Comparison of ENCODE assay signal across 12 cellular contexts in the genomic region with DNA sequence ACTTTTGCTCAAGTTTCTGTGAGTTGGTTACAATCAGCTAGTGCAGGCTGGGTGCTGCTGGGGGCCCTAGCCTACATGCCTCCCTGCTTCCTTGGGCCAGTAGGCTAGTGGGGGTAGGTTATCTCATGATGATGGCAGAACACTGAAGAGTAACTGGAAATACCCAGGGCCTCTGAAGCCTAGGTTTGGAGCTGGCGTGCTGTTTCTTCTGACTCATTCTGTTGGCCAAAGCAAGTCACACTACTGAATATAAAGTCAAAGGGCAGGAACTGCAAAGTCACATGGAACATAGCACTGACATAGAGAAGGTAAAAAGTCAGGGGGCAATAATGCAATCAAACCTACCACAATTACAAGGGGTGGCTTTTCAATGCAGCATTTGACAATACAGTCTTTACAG. TPM values are rescaled to one million over a fixed set of nuclear protein-coding genes. Genes with fewer than 3 reads are reported as not detected.
A peak's percentile ranks its signal among the peaks of the same experiment; 100 is the strongest.
DNase-seq lines count a peak whose midpoint lies in the region; ATAC-seq, FAIRE-seq and TF ChIP-seq lines count a peak whose summit lies in the region.
"Had no signal": no experiment of that assay in that cellular context is flagged by ENCODE, and none has a peak within 500 bp of the region (broad histone marks: within the 10 kb centered on the region; RNA-seq: fewer than 3 reads in every experiment).

No MANE protein-coding gene starts in this region.

- peak; percentile 69 for DNase-seq in activated CD4-positive, alpha-beta T cell treated with anti-CD3 and anti-CD28 coated beads for 36 hours
- DNase-seq in activated CD4-positive, alpha-beta T cell treated with anti-CD3 and anti-CD28 coated beads, Interleukin-2, amount 50 U/mL, for 1 hour, result no peak
- peak; percentile 28 for DNase-seq in activated naive CD4-positive, alpha-beta T cell treated with anti-CD3 and anti-CD28 coated beads, Interleukin-2, amount 50 U/mL, for 16 hours
- peak; percentile 19 for DNase-seq in stimulated activated CD4-positive, alpha-beta T cell treated with anti-CD3 and anti-CD28 coated beads, Interleukin-4, amount 100 ng/mL, for 1 hour
- DNase-seq in Right ventricle myocardium superior (no peak), adrenal gland (no peak), pancreas (no peak)
- DNase-seq: DMS79, hippocampal formation, NCI-H1436 treated with DMSO at 0.1 percent for 48 hours had no signal

- CTCF ChIA-PET in activated CD4-positive, alpha-beta T cell treated with anti-CD3 and anti-CD28 coated beads for 36 hours (lab: Charles Lee), result interaction anchor here (0.5 to 6.8 kb wide), 7 partner anchors 9 to 1327 kb away, joined by 3 to 40 read pairs (median 4); no protein-coding TSS in a partner anchor

- intact Hi-C loops in activated CD4-positive, alpha-beta T cell treated with anti-CD3 and anti-CD28 coated beads for 36 hours (cut with DNase I, micrococcal nuclease), result loop anchor here (1.0 to 2.0 kb wide), 2 partner anchors 8 to 27 kb away; no protein-coding TSS in a partner anchor
- intact Hi-C loops in Right ventricle myocardium superior (cut with DNase I), result no loop called here
- intact Hi-C loops in adrenal gland (cut with DNase I), result no loop called here
- intact Hi-C loops in pancreas (cut with DNase I), result no loop called here

- no peak overlapping the region for H3K4me3 Mint-ChIP-seq in activated CD4-positive, alpha-beta T cell treated with anti-CD3 and anti-CD28 coated beads for 36 hours

- WGBS in adrenal gland, 4 donors, result 83 to 95% (median 89%) methylated on average over 1 of the region's 1 CpG
- WGBS in pancreas, 2 donors, result 81 to 90% methylated on average over 1 of the region's 1 CpG

- no peak overlapping the region for H3K27ac ChIP-seq in adrenal gland
- no peak overlapping the region for H3K27ac ChIP-seq in pancreas

- H3K9me3 ChIP-seq in adrenal gland (replicated peaks in 1 of 3), result no peaks in the 10 kb centered on the region
- no peaks in the 10 kb centered on the region for H3K9me3 ChIP-seq in pancreas

- POLR2A ChIA-PET in activated CD4-positive, alpha-beta T cell treated with anti-CD3 and anti-CD28 coated beads for 36 hours (lab: Charles Lee), result interaction anchor here (0.7 to 1.4 kb wide), 2 partner anchors 34 to 81 kb away, joined by 3 to 4 read pairs; a partner anchor contains a TSS

- FAIRE-seq in pancreas (lab: Jason Lieb, UNC), result no peak
- FAIRE-seq: H1 had no signal

- H3K27ac Mint-ChIP-seq in activated CD4-positive, alpha-beta T cell treated with anti-CD3 and anti-CD28 coated beads for 36 hours, result peak overlapping the region; percentile 82

- H3K4me3 ChIP-seq in adrenal gland (no peak overlapping the region), pancreas (no peak overlapping the region)

- H3K27me3 Mint-ChIP-seq in activated CD4-positive, alpha-beta T cell treated with anti-CD3 and anti-CD28 coated beads for 36 hours, result no peaks in the 10 kb centered on the region

- H3K4me1 ChIP-seq in adrenal gland (replicated peaks in 1 of 2) (no peaks in the 10 kb centered on the region), pancreas (no peaks in the 10 kb centered on the region)

- no peaks in the 10 kb centered on the region for H3K27me3 ChIP-seq in adrenal gland
- no peaks in the 10 kb centered on the region for H3K27me3 ChIP-seq in pancreas

- peaks cover 98% of the 10 kb centered on the region for H3K4me1 Mint-ChIP-seq in activated CD4-positive, alpha-beta T cell treated with anti-CD3 and anti-CD28 coated beads for 36 hours

- ATAC-seq in activated CD4-positive, alpha-beta T cell treated with anti-CD3 and anti-CD28 coated beads for 36 hours, result peak; percentile 96
- ATAC-seq in HG02852 (IDR thresholded peaks at IDR 0.05; ENCODE audit: unreplicated experiment) (peak; percentile 81), Right ventricle myocardium superior (ENCODE audit: poor library complexity) (no peak), pancreas (no peak)

- H3K36me3 Mint-ChIP-seq in activated CD4-positive, alpha-beta T cell treated with anti-CD3 and anti-CD28 coated beads for 36 hours (ENCODE audit: low read depth), result peaks cover 83% of the 10 kb centered on the region

- H3K36me3 ChIP-seq in adrenal gland (replicated peaks in 1 of 2), result no peaks in the 10 kb centered on the region
- H3K36me3 ChIP-seq in pancreas, result no peaks in the 10 kb centered on the region

- no peak for TF ChIP-seq CTCF in adrenal gland (IDR thresholded peaks at IDR 0.05)
- TF ChIP-seq CTCF in pancreas (IDR thresholded peaks at IDR 0.05), result no peak

- TF ChIP-seq POLR2A in adrenal gland (IDR thresholded peaks at IDR 0.05), result no peak

- H3K9me3 Mint-ChIP-seq in activated CD4-positive, alpha-beta T cell treated with anti-CD3 and anti-CD28 coated beads for 36 hours (ENCODE audit: low read depth), result no peaks in the 10 kb centered on the region

RNA-seq across cellular contexts. Expression of a gene that starts 34.5 kb away (rescaled TPM):
- 100 to 1,000 TPM; 102 to 120 TPM for total RNA-seq in activated CD4-positive, alpha-beta T cell treated with anti-CD3 and anti-CD28 coated beads for 36 hours
- total RNA-seq in Right ventricle myocardium superior, result 0.11 TPM
- 1 to 10 TPM in 3 of 8 donors, under 1 TPM in 5; 0.42 to 2.8 (median 0.86) TPM for total RNA-seq in adrenal gland
- polyA plus RNA-seq in adrenal gland, result under 1 TPM; 0.13 to 0.42 (median 0.16) TPM
- total RNA-seq in pancreas, result 1 to 10 TPM in 4 of 6 donors, under 1 TPM in 2; 0.60 to 4.3 (median 1.5) TPM
- 1 to 10 TPM in 1 of 2 donors, under 1 TPM in 1; 0.76 to 4.7 TPM for polyA plus RNA-seq in pancreas

Comparison
In these comparisons a context has a peak if more than half of its experiments do, and no peak if none do; other contexts are left out.
1. DNase-seq: peak in activated CD4-positive, alpha-beta T cell treated with anti-CD3 and anti-CD28 coated beads for 36 hours (single experiment), activated naive CD4-positive, alpha-beta T cell treated with anti-CD3 and anti-CD28 coated beads, Interleukin-2, amount 50 U/mL, for 16 hours (single experiment) and stimulated activated CD4-positive, alpha-beta T cell treated with anti-CD3 and anti-CD28 coated beads, Interleukin-4, amount 100 ng/mL, for 1 hour (single experiment); none in activated CD4-positive, alpha-beta T cell treated with anti-CD3 and anti-CD28 coated beads, Interleukin-2, amount 50 U/mL, for 1 hour (single experiment), Right ventricle myocardium superior (single experiment), adrenal gland (0 of 7) and pancreas (0 of 6).
2. ATAC-seq: peak in activated CD4-positive, alpha-beta T cell treated with anti-CD3 and anti-CD28 coated beads for 36 hours (single experiment) and HG02852 (single experiment); none in Right ventricle myocardium superior (single experiment) and pancreas (0 of 4).
3. RNA of a gene that starts 34.5 kb away (total RNA-seq): 102 to 120 TPM in activated CD4-positive, alpha-beta T cell treated with anti-CD3 and anti-CD28 coated beads for 36 hours; 0.60 to 4.3 TPM in pancreas, 0.42 to 2.8 TPM in adrenal gland and 0.11 TPM in Right ventricle myocardium superior (single experiment); every median in the first group is over 10 times any median in the second.
4. intact Hi-C loops: an anchor here in activated CD4-positive, alpha-beta T cell treated with anti-CD3 and anti-CD28 coated beads for 36 hours (1.0 to 2.0 kb wide); none called in Right ventricle myocardium superior, adrenal gland and pancreas.